In genomic region chr5:123423278-123424149, GRCh38 we compare ENCODE assay signal across 8 cellular contexts. TPM values are rescaled to one million over a fixed set of nuclear protein-coding genes. Genes with fewer than 3 reads are reported as not detected.
DNase-seq lines count a peak whose midpoint lies in the region; TF ChIP-seq lines count a peak whose summit lies in the region.

Gene CEP120, minus strand, starts transcription at chr5:123423403. Its CDS starts 405 bp downstream, at chr5:123422998.

- H3K4me1 Mint-ChIP-seq in neural crest cell = peaks cover 17% of the 10 kb centered on the region

- peaks cover 16% of the 10 kb centered on the region; the same call in 1 of the 2 replicates for H3K4me1 ChIP-seq in HAP-1

- H3K27ac Mint-ChIP-seq in neural crest cell (ENCODE audit: unreplicated experiment) = peak within 1 kb of the TSS; percentile 91

- no peaks in the 10 kb centered on the region for H3K9me3 ChIP-seq in HAP-1
- H3K9me3 ChIP-seq in MG63 = no peaks in the 10 kb centered on the region

- no peaks in the 10 kb centered on the region for H3K36me3 ChIP-seq in HAP-1 (replicated peaks)
- H3K36me3 ChIP-seq in MG63 = peaks cover 3% of the 10 kb centered on the region; the same call in 1 of the 2 replicates

- no peak within 1 kb of the TSS for H3K4me3 Mint-ChIP-seq in neural crest cell

- H3K27me3 ChIP-seq in HAP-1 (ENCODE audit: low read depth) = no peaks in the 10 kb centered on the region
- H3K27me3 ChIP-seq in MG63 = no peaks in the 10 kb centered on the region

- peak; percentile 65 for TF ChIP-seq CTCF in foreskin fibroblast (IDR thresholded peaks at IDR 0.05; ENCODE audit: low read depth, low read length)
- TF ChIP-seq CTCF in neural crest cell (conservative IDR thresholded peaks at IDR 0.05) = peak; percentile 79

- peak; percentile 89 for DNase-seq in GF-D8 (lab: John Stamatoyannopoulos, UW)
- DNase-seq in HAP-1 (ENCODE audit: low spot score in 2 of 2) = peak; percentile 98 to 99
- DNase-seq in MG63 = peak; percentile 100
- peak; percentile 99 for DNase-seq in SIG-M5 treated with dmso at 0.1 percent for 504 hours (lab: John Stamatoyannopoulos, UW; ENCODE audit: unreplicated experiment)
- peak; percentile 96 for DNase-seq in activated gamma-delta T cell treated with Interleukin-2 at 50 U/mL for 16 hours
- peak; percentile 99 to 100 for DNase-seq in foreskin fibroblast
- peak; percentile 95 for DNase-seq in neural crest cell (ENCODE audit: low read depth, low spot score)
- DNase-seq in stromal cell of bone marrow (ENCODE audit: low read depth) = peak; percentile 99

- no peaks in the 10 kb centered on the region for H3K9me3 Mint-ChIP-seq in neural crest cell

- H3K4me3 ChIP-seq in HAP-1 (peak within 1 kb of the TSS; percentile 65), MG63 (peak within 1 kb of the TSS; percentile 65), foreskin fibroblast (ENCODE audit: low read depth in 1 of 2, low read length in 2 of 2) (peak within 1 kb of the TSS; percentile 80 to 92)

- H3K27me3 Mint-ChIP-seq in neural crest cell (ENCODE audit: low read depth) = no peaks in the 10 kb centered on the region

- no peaks in the 10 kb centered on the region for H3K36me3 Mint-ChIP-seq in neural crest cell (ENCODE audit: low read depth)

- in situ Hi-C loops in HAP-1 (cut with MboI; ENCODE audit: low sequenced_read_pairs) = no loop called here

RNA-seq across cellular contexts. Expression of gene CEP120, which starts in this region (rescaled TPM):
- total RNA-seq in MG63 (2014; rRNA removed; shearing (Covaris generic); ENCODE audit: low replicate concordance) = 13.3 and 20.1 TPM in 2 replicates
- 24.2 and 26.0 TPM in 2 replicates for total RNA-seq in neural crest cell

Comparison
In these comparisons a context has a peak if more than half of its experiments do, and no peak if none do; other contexts are left out.
1. Peak in every context shown above with its lines: DNase-seq and H3K4me3 ChIP-seq.